In the genomic region with DNA sequence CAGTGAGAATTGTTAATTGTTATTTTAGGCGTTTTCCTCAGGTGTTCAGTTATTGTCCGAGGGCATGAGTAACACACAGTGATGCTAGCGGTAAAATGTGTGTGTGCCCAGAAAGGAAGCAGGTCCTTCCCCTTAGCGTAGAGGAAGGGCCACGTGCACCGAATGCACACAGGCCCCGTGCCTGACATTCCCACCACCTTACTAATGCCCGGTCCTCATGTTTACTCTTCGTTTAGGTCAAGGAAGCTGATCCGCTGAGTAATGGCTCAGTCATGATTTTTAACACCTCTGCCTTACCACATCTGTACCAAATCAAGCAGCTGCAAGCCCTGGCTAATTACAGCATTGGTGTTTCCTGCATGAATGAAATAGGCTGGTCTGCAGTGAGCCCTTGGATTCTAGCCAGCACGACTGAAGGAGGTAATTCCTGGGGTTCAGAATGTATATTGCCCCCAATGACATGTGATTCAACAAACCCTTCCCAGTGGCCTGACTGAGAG, we compare ENCODE assay signal across 1 cellular context.
TF ChIP-seq lines count a peak whose summit lies in the region.

No MANE protein-coding gene starts in this region.

TF ChIP-seq in A549, 52 proteins besides CTCF, POLR2A, EP300 and RAD21 (continued from another document):
- TF ChIP-seq, protein P1, sequence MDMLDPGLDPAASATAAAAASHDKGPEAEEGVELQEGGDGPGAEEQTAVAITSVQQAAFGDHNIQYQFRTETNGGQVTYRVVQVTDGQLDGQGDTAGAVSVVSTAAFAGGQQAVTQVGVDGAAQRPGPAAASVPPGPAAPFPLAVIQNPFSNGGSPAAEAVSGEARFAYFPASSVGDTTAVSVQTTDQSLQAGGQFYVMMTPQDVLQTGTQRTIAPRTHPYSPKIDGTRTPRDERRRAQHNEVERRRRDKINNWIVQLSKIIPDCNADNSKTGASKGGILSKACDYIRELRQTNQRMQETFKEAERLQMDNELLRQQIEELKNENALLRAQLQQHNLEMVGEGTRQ (IDR thresholded peaks at IDR 0.05): peak; percentile 73
- TF ChIP-seq HOXB5 (CRISPR knock-in tag; IDR thresholded peaks at IDR 0.05): peak; percentile 52; the same call in 1 of the 2 replicates
- no peak for TF ChIP-seq BCL3 (IDR thresholded peaks at IDR 0.05)
- TF ChIP-seq CHD4 (IDR thresholded peaks at IDR 0.05; ENCODE audit: borderline replicate concordance): no peak
- peak in 1 of 2 experiments; percentile 11; a peak in 1 of 4 replicates for TF ChIP-seq CEBPB (IDR thresholded peaks at IDR 0.05)
- TF ChIP-seq MYC (IDR thresholded peaks at IDR 0.05; ENCODE audit: borderline replicate concordance, low read length): peak; percentile 40; the same call in 1 of the 2 replicates
- TF ChIP-seq MAZ (IDR thresholded peaks at IDR 0.05; ENCODE audit: borderline replicate concordance, low read depth, low read length): no peak
- no peak for TF ChIP-seq EHF (CRISPR knock-in tag; IDR thresholded peaks at IDR 0.05)
- no peak for TF ChIP-seq ESRRA (IDR thresholded peaks at IDR 0.05; ENCODE audit: borderline replicate concordance, low read length)
- TF ChIP-seq FOSL2 (IDR thresholded peaks at IDR 0.05): peak; percentile 68
- TF ChIP-seq FOSL2 (CRISPR knock-in tag; IDR thresholded peaks at IDR 0.05): peak; percentile 87
- no peak for TF ChIP-seq TP53 (CRISPR knock-in tag; IDR thresholded peaks at IDR 0.05)
- TF ChIP-seq RARB (CRISPR knock-in tag; IDR thresholded peaks at IDR 0.05): no peak
- no peak for TF ChIP-seq FOXS1 (CRISPR knock-in tag; IDR thresholded peaks at IDR 0.05)
- no peak for TF ChIP-seq NR3C1 (IDR thresholded peaks at IDR 0.05)
- TF ChIP-seq FOSB (CRISPR knock-in tag; IDR thresholded peaks at IDR 0.05): no peak
- no peak for TF ChIP-seq CBX2 (IDR thresholded peaks at IDR 0.05; ENCODE audit: borderline replicate concordance, low read depth)
- no peak for TF ChIP-seq HMGXB4 (CRISPR knock-in tag; IDR thresholded peaks at IDR 0.05; ENCODE audit: borderline replicate concordance)
- TF ChIP-seq GATA3 (IDR thresholded peaks at IDR 0.05; ENCODE audit: borderline replicate concordance): peak; percentile 59; the same call in 1 of the 2 replicates
- peak; percentile 11; the same call in 1 of the 2 replicates for TF ChIP-seq NFE2L2 (conservative IDR thresholded peaks at IDR 0.05; ENCODE audit: low read length)
- TF ChIP-seq E2F6 (IDR thresholded peaks at IDR 0.05; ENCODE audit: borderline replicate concordance, low read depth): peak; percentile 96
- TF ChIP-seq JUNB (IDR thresholded peaks at IDR 0.05): peak; percentile 74
- no peak for TF ChIP-seq ZSCAN20 (CRISPR knock-in tag; IDR thresholded peaks at IDR 0.05)
